In the genomic region with DNA sequence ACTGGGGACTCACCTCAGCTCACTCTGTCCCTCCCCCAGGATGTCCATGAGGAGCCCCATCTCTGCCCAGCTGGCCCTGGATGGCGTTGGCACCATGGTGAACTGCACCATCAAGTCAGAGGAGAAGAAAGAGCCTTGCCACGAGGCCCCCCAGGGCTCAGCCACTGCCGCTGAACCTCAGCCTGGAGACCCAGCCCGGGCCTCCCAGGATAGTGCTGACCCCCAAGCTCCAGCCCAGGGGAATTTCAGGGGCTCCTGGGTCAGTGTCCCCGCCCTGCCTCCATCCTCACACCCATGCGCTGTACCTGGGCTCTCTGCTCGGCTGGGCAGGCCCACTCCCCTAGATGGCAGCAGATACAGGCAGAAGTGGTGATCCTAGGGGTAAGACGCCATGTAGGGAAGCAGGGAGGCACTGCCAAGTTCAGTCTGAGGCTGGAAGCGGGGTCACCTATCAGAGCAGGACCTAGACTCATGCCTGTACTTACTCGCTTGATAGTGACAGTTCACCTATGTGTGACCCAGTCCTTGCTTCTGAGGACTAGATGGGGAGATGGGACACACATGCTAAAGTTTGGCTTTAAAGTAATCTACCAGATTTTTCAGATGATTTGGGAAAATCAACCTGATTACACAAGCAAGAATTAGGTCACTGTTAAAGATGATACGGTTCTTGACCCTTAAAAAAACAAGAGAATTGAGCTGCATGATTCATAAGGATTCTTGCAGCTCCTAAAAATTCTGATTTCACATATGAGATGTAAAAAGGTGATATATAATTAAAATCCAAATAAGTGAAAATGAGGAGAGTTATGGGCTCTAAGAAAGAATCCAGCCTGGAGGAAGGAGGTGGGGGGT, we compare ENCODE assay signal across 1 cellular context.
TF ChIP-seq lines count a peak whose summit lies in the region.

No MANE protein-coding gene starts in this region.

TF ChIP-seq in HCT116, 20 proteins besides CTCF, POLR2A, EP300 and RAD21:
- TF ChIP-seq SP1 (IDR thresholded peaks at IDR 0.05; ENCODE audit: low read depth), result no peak
